1 cellular context compared by ENCODE assay signal in the genomic region with DNA sequence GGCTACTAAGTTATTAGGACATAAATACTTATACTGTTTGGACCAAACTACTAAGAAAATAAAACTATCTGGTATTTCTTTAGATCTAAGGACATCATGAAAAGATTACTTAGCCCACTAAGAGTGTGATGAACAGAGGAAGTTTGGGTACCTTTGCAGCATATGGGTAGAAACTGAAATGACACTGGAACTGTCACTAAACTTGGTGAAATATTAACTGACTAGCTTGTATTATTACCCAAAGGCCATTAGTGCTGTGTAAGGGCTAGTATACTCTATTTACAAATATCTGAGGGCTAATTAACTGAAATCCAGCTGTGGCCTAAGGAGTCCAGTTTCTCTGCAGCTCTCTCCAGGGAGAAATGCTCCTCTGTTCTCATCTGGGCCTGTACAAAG.
TF ChIP-seq lines count a peak whose summit lies in the region.

No MANE protein-coding gene starts in this region.

TF ChIP-seq in WTC11, 78 proteins besides CTCF, POLR2A, EP300 and RAD21 (continued from another document):
- TF ChIP-seq, protein P1, sequence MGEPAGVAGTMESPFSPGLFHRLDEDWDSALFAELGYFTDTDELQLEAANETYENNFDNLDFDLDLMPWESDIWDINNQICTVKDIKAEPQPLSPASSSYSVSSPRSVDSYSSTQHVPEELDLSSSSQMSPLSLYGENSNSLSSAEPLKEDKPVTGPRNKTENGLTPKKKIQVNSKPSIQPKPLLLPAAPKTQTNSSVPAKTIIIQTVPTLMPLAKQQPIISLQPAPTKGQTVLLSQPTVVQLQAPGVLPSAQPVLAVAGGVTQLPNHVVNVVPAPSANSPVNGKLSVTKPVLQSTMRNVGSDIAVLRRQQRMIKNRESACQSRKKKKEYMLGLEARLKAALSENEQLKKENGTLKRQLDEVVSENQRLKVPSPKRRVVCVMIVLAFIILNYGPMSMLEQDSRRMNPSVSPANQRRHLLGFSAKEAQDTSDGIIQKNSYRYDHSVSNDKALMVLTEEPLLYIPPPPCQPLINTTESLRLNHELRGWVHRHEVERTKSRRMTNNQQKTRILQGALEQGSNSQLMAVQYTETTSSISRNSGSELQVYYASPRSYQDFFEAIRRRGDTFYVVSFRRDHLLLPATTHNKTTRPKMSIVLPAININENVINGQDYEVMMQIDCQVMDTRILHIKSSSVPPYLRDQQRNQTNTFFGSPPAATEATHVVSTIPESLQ (CRISPR knock-in tag; IDR thresholded peaks at IDR 0.05), result no peak
- TF ChIP-seq SOX15 (CRISPR knock-in tag; IDR thresholded peaks at IDR 0.05), result no peak
